In genomic region chr7:6074612-6075380, GRCh38 we compare ENCODE assay signal across 16 cellular contexts. TPM values are rescaled to one million over a fixed set of nuclear protein-coding genes. Genes with fewer than 3 reads are reported as not detected.
"Had no signal": no experiment of that assay in that cellular context is flagged by ENCODE, and none has a peak within 500 bp of the region (broad histone marks: within the 10 kb centered on the region; RNA-seq: fewer than 3 reads in every experiment).

No MANE protein-coding gene starts in this region.

- H3K9me3 ChIP-seq: tibial artery had no signal

- H3K4me3 ChIP-seq: hepatocyte, tibial artery had no signal

- ATAC-seq: activated T-cell treated with anti-CD3 and anti-CD28 coated beads, Interleukin-2, amount 50 U/mL, for 4 hours; stimulated activated effector memory CD8-positive, alpha-beta T cell treated with anti-CD3 and anti-CD28 coated beads, Interleukin-12 subunit alpha, Interleukin-12 subunit beta, amount 100 ng/mL, for 72 hours had no signal

- H3K36me3 ChIP-seq: brain microvascular endothelial cell, tibial artery had no signal

- H3K27ac ChIP-seq: brain microvascular endothelial cell, hepatocyte, parathyroid adenoma, tibial artery had no signal

- H3K4me1 ChIP-seq: parathyroid adenoma, tibial artery had no signal

- DNase-seq: activated CD4-positive, alpha-beta T cell treated with anti-CD3 and anti-CD28 coated beads for 1 hour; activated CD4-positive, alpha-beta T cell treated with anti-CD3 and anti-CD28 coated beads, Interleukin-2, amount 50 U/mL, for 48 hours; activated effector memory CD4-positive, alpha-beta T cell treated with anti-CD3 and anti-CD28 coated beads, Interleukin-2, amount 50 U/mL, for 16 hours; activated T-cell treated with anti-CD3 and anti-CD28 coated beads, Interleukin-2, amount 50 U/mL, for 4 hours; brain microvascular endothelial cell; kidney glomerular epithelial cell; retina; small intestine; T-helper 9 cell; tibial artery had no signal

- H3K27me3 ChIP-seq: brain microvascular endothelial cell, hepatocyte, tibial artery had no signal

RNA-seq across cellular contexts. Expression of gene ANKRD61, which starts 43.6 kb away (rescaled TPM):
- total RNA-seq: cerebellum, hepatocyte, lower leg skin, mesothelial cell of epicardium had no signal
